ENCODE assay signal across 9 cellular contexts in the genomic region with DNA sequence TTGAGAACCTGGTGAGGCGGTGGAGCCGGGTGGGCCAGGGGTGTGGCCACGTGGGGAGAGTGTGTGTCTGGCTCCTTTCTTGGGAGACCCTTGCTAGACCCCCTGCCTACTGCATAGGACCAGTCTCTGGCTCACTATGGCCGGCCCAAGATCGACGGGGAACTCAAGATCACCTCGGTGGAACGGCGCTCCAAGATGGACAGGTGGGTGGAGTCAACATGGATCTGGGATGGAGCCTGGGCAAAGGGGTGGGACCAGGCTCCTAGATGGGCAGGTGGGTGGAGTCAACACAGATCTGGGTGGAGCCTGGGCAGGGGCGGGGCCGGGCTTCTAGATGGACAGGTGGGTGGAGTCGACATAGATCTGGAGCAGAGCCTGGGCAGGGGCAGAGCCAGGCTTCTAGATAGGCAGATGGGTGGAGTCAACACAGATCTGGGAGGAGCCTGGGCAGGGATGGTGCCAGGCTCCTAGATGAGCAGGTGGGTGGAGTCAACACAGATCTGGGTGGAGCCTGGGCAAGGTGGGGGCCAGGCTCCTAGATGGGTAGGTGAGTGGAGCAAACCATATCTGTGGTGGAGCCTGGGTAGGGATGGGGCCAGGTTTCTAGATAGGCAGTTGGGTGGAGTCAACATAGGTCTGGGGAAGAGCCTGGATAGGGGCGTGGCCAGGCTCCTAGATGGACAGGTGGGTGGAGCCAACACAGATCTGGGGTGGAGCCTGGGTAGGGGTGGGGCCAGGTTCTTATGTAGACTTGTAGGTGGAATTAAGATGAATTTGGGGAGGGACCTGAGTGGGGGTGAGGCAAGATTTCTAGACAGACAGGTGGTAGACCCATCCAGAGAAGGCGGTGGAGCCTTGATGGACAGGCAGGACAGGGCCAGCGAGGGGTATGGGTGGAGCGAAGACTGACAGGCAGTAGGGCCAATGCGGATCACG. TPM values are rescaled to one million over a fixed set of nuclear protein-coding genes. Genes with fewer than 3 reads are reported as not detected.
A peak's percentile ranks its signal among the peaks of the same experiment; 100 is the strongest.
DNase-seq lines count a peak whose midpoint lies in the region; ATAC-seq and TF ChIP-seq lines count a peak whose summit lies in the region.
"Had no signal": no experiment of that assay in that cellular context is flagged by ENCODE, and none has a peak within 500 bp of the region (broad histone marks: within the 10 kb centered on the region; RNA-seq: fewer than 3 reads in every experiment).

No MANE protein-coding gene starts in this region.

- H3K9me1 ChIP-seq in IMR-90 (ENCODE audit: insufficient read depth, low read length), result no peaks in the 10 kb centered on the region

- no peaks in the 10 kb centered on the region for H3K36me3 ChIP-seq in IMR-90 (ENCODE audit: control insufficient read depth, insufficient read depth, low read length)
- peaks cover 35 to 97% (median 50%) of the 10 kb centered on the region in 3 experiments for H3K36me3 ChIP-seq in naive thymus-derived CD4-positive, alpha-beta T cell (ENCODE audit: control insufficient read depth in 2 of 3, insufficient read depth in 3 of 3, low read length in 3 of 3)

- H2BK15ac ChIP-seq in IMR-90 (ENCODE audit: low read depth, low read length), result no peak overlapping the region

- H3K9me3 Mint-ChIP-seq in naive thymus-derived CD4-positive, alpha-beta T cell, result peaks cover 0 to 6% (median 0%) of the 10 kb centered on the region in 11 donors

- no peak overlapping the region for H3K4ac ChIP-seq in IMR-90 (ENCODE audit: low read depth, low read length)

- H3K27ac ChIP-seq in IMR-90 (ENCODE audit: insufficient read depth, low read length), result no peak overlapping the region
- H3K27ac ChIP-seq in naive thymus-derived CD4-positive, alpha-beta T cell (ENCODE audit: low read depth, low read length), result no peak overlapping the region

- H2AK5ac ChIP-seq in IMR-90 (ENCODE audit: low read depth, low read length), result no peak overlapping the region

- H2BK5ac ChIP-seq in IMR-90 (ENCODE audit: low read depth, low read length, poor library complexity, severe bottlenecking), result no peak overlapping the region

- no peak overlapping the region for H3K23ac ChIP-seq in IMR-90 (ENCODE audit: low read depth, low read length)

- H4K20me1 ChIP-seq in IMR-90 (ENCODE audit: insufficient read depth, low read length), result no peaks in the 10 kb centered on the region

- H3K14ac ChIP-seq in IMR-90 (replicated peaks; ENCODE audit: low read depth, low read length), result no peak overlapping the region

- TF ChIP-seq RAD21 in IMR-90 (IDR thresholded peaks at IDR 0.05; ENCODE audit: low read length), result no peak

- in situ Hi-C loops in IMR-90 (cut with MboI; ENCODE audit: low sequenced_read_pairs), result no loop called here

- H3K27ac Mint-ChIP-seq in naive thymus-derived CD4-positive, alpha-beta T cell, result peak overlapping the region; percentile 54 to 92 (median 81)

- intact Hi-C loops in IMR-90 (cut with micrococcal nuclease), result no loop called here
- intact Hi-C loops in naive thymus-derived CD4-positive, alpha-beta T cell (cut with micrococcal nuclease), result loop anchor here (2.0 to 10.0 kb wide), 2 partner anchors 62 to 64 kb away; a partner anchor contains a TSS

- H3K9me3 ChIP-seq in IMR-90 (ENCODE audit: control insufficient read depth, insufficient read depth, low read length), result peaks cover 28% of the 10 kb centered on the region
- H3K9me3 ChIP-seq in naive thymus-derived CD4-positive, alpha-beta T cell (ENCODE audit: control insufficient read depth in 2 of 3, low read length in 3 of 3), result no peaks in the 10 kb centered on the region

- peaks cover 22 to 65% (median 41%) of the 10 kb centered on the region in 5 donors for H3K36me3 Mint-ChIP-seq in naive thymus-derived CD4-positive, alpha-beta T cell

- H3K4me1 ChIP-seq in IMR-90 (ENCODE audit: control insufficient read depth, insufficient read depth, low read length), result no peaks in the 10 kb centered on the region
- H3K4me1 ChIP-seq in naive thymus-derived CD4-positive, alpha-beta T cell (ENCODE audit: control insufficient read depth in 2 of 2, insufficient read depth in 2 of 2, low read length in 2 of 2), result no peaks in the 10 kb centered on the region

- no peak overlapping the region for H3K56ac ChIP-seq in IMR-90 (ENCODE audit: extremely low read depth, insufficient read depth, low read length)

- no peak overlapping the region for H2BK20ac ChIP-seq in IMR-90 (ENCODE audit: low read depth, low read length)

- POLR2A ChIA-PET in IMR-90 (lab: Charles Lee; ENCODE audit: unreplicated experiment), result no interaction called here
- POLR2A ChIA-PET in naive thymus-derived CD4-positive, alpha-beta T cell (lab: Charles Lee), result no interaction called here

- ATAC-seq in IMR-90 (ENCODE audit: low read depth), result no peak
- peak; percentile 79 for ATAC-seq in naive thymus-derived CD4-positive, alpha-beta T cell
- no peak for ATAC-seq in GM21526 (IDR thresholded peaks at IDR 0.05; ENCODE audit: low FRiP score, unreplicated experiment)

- BruUV-seq in IMR-90 (replicated peaks; lab: Mats Ljungman, UMichigan), result no TSS peak

- TF ChIP-seq CTCF in IMR-90 (conservative IDR thresholded peaks at IDR 0.05; ENCODE audit: low read depth, low read length), result no peak

- no peak overlapping the region for H4K91ac ChIP-seq in IMR-90 (ENCODE audit: insufficient read depth, low read depth, low read length)

- no peak overlapping the region for H4K5ac ChIP-seq in IMR-90 (ENCODE audit: low read depth, low read length)

- no peak overlapping the region for H2BK120ac ChIP-seq in IMR-90 (ENCODE audit: low read depth, low read length)

- H3K27me3 ChIP-seq in IMR-90 (ENCODE audit: control insufficient read depth, insufficient read depth, low read length), result no peaks in the 10 kb centered on the region
- H3K27me3 ChIP-seq in naive thymus-derived CD4-positive, alpha-beta T cell (ENCODE audit: control insufficient read depth in 2 of 2, insufficient read depth in 2 of 2, low read length in 2 of 2), result no peaks in the 10 kb centered on the region

- H3K9ac ChIP-seq in IMR-90 (ENCODE audit: low read depth, low read length), result no peak overlapping the region

- no peak overlapping the region for H3K4me3 ChIP-seq in IMR-90 (ENCODE audit: insufficient read depth, low read depth, low read length)
- no peak overlapping the region for H3K4me3 ChIP-seq in naive thymus-derived CD4-positive, alpha-beta T cell (ENCODE audit: low read length)

- no peak overlapping the region for H4K8ac ChIP-seq in IMR-90 (ENCODE audit: low read depth in 2 of 2, low read length in 2 of 2)

- no peak for TF ChIP-seq POLR2A in IMR-90 (IDR thresholded peaks at IDR 0.05; ENCODE audit: low read depth, low read length)

- H2AFZ ChIP-seq in IMR-90 (replicated peaks; ENCODE audit: low read length, poor library complexity), result peak overlapping the region; percentile 21

- H3K4me1 Mint-ChIP-seq in naive thymus-derived CD4-positive, alpha-beta T cell, result peaks cover 4 to 19% (median 9%) of the 10 kb centered on the region in 7 donors

- dilution Hi-C loops in IMR-90 (cut with HindIII; ENCODE audit: low sequenced_read_pairs, unreplicated experiment), result no loop called here

- H3K79me1 ChIP-seq in IMR-90 (ENCODE audit: low read depth in 1 of 2, low read length in 2 of 2), result no peaks in the 10 kb centered on the region

- H3K18ac ChIP-seq in IMR-90 (ENCODE audit: low read depth, low read length), result no peak overlapping the region

- no peaks in the 10 kb centered on the region for H3K27me3 Mint-ChIP-seq in naive thymus-derived CD4-positive, alpha-beta T cell

- CTCF ChIA-PET in IMR-90 (lab: Yijun Ruan, JAX), result no interaction called here
- CTCF ChIA-PET in naive thymus-derived CD4-positive, alpha-beta T cell (lab: Charles Lee), result no interaction called here

- no peak overlapping the region for H3K4me3 Mint-ChIP-seq in naive thymus-derived CD4-positive, alpha-beta T cell

- DNase-seq in CMK (ENCODE audit: low read depth), result peak; percentile 70
- no peak for DNase-seq in IMR-90
- peak in 2 of 3 experiments; percentile 4 to 32 for DNase-seq in activated CD8-positive, alpha-beta memory T cell treated with anti-CD3 and anti-CD28 coated beads for 48 hours (ENCODE audit: low read depth in 2 of 3, low spot score in 2 of 3)
- peak in 6 of 9 donors; percentile 13 to 38 (median 16) for DNase-seq in naive thymus-derived CD4-positive, alpha-beta T cell
- DNase-seq in C1 segment of cervical spinal cord (lab: John Stamatoyannopoulos, UW), result no peak
- no peak for DNase-seq in cerebellar nuclear complex (lab: John Stamatoyannopoulos, UW)
- no peak for DNase-seq in NCI-H128 (lab: John Stamatoyannopoulos, UW; ENCODE audit: unreplicated experiment)

- H3K4me2 ChIP-seq in IMR-90 (ENCODE audit: low read depth, low read length), result no peak overlapping the region

- no peak overlapping the region for H2AK9ac ChIP-seq in IMR-90 (replicated peaks; ENCODE audit: low read depth, low read length, poor library complexity)

- WGBS in IMR-90 (ENCODE audit: extremely low coverage in 2 of 2, insufficient read length in 1 of 2), 2 experiments, result 41% methylated on average over 9 of the region's 18 CpGs; no CpG with 5 or more reads in 1 of the 2 experiments

TF ChIP-seq in IMR-90, 13 proteins besides CTCF, POLR2A, EP300 and RAD21 (continues in another document):
- TF ChIP-seq CEBPB (IDR thresholded peaks at IDR 0.05; ENCODE audit: low read depth, low read length) (no peak), SMC3 (IDR thresholded peaks at IDR 0.05; ENCODE audit: low read depth, low read length) (no peak), BHLHE40 (IDR thresholded peaks at IDR 0.05; ENCODE audit: low read depth, low read length) (no peak), MAFK (IDR thresholded peaks at IDR 0.05; ENCODE audit: low read depth, low read length) (no peak), RCOR1 (IDR thresholded peaks at IDR 0.05; ENCODE audit: insufficient replicate concordance, low read length) (no peak)

RNA-seq across cellular contexts. Expression of a gene that starts 56.5 kb away (rescaled TPM):
- not detected in 2 replicates for total RNA-seq in IMR-90 (2012; rRNA removed)
- polyA plus RNA-seq in IMR-90 (2012; rRNA removed), result not detected in 2 replicates
- not detected in 2 replicates for polyA plus RNA-seq in IMR-90 (2012; cell fraction: cytosol; rRNA removed)
- polyA plus RNA-seq in IMR-90 (2012; cell fraction: nucleus; rRNA removed; ENCODE audit: low replicate concordance), result not detected in 2 replicates
- 100 to 1,000 TPM in 3 of 5 experiments, 10 to 100 TPM in 2; 90.5 to 132 (median 115) TPM for total RNA-seq in naive thymus-derived CD4-positive, alpha-beta T cell
- polyA plus RNA-seq in naive thymus-derived CD4-positive, alpha-beta T cell, result 10 to 100 TPM; 26.2 to 41.4 TPM
- total RNA-seq: lung microvascular endothelial cell had no signal

RNA-seq across cellular contexts. Expression of a gene that starts 58.4 kb away (rescaled TPM):
- total RNA-seq in IMR-90 (2012; rRNA removed), result not detected in 2 replicates
- not detected in 2 replicates for polyA plus RNA-seq in IMR-90 (2012; rRNA removed)
- not detected in 2 replicates for polyA plus RNA-seq in IMR-90 (2012; cell fraction: cytosol; rRNA removed)
- polyA plus RNA-seq in IMR-90 (2012; cell fraction: nucleus; rRNA removed; ENCODE audit: low replicate concordance), result not detected in 2 replicates
- total RNA-seq in naive thymus-derived CD4-positive, alpha-beta T cell, result 10 to 100 TPM in 2 of 5 experiments, 1 to 10 TPM in 3; 7.1 to 31.7 (median 9.1) TPM
- polyA plus RNA-seq in naive thymus-derived CD4-positive, alpha-beta T cell, result 10 to 100 TPM in 1 of 2 donors, 1 to 10 TPM in 1; 4.2 to 14.3 TPM
- total RNA-seq: lung microvascular endothelial cell had no signal

Comparison
In these comparisons a context has a peak if more than half of its experiments do, and no peak if none do; other contexts are left out.
1. DNase-seq: peak in CMK (single experiment), activated CD8-positive, alpha-beta memory T cell treated with anti-CD3 and anti-CD28 coated beads for 48 hours (2 of 3) and naive thymus-derived CD4-positive, alpha-beta T cell (6 of 9); none in IMR-90 (single experiment), C1 segment of cervical spinal cord (0 of 14), cerebellar nuclear complex (0 of 2) and NCI-H128 (single experiment).
2. RNA of a gene that starts 56.5 kb away (total RNA-seq): 90.5 to 132 TPM in naive thymus-derived CD4-positive, alpha-beta T cell; not detected in IMR-90; every median in the first group is over 10 times any median in the second.